ENCODE assay signal across 18 cellular contexts in the genomic region with DNA sequence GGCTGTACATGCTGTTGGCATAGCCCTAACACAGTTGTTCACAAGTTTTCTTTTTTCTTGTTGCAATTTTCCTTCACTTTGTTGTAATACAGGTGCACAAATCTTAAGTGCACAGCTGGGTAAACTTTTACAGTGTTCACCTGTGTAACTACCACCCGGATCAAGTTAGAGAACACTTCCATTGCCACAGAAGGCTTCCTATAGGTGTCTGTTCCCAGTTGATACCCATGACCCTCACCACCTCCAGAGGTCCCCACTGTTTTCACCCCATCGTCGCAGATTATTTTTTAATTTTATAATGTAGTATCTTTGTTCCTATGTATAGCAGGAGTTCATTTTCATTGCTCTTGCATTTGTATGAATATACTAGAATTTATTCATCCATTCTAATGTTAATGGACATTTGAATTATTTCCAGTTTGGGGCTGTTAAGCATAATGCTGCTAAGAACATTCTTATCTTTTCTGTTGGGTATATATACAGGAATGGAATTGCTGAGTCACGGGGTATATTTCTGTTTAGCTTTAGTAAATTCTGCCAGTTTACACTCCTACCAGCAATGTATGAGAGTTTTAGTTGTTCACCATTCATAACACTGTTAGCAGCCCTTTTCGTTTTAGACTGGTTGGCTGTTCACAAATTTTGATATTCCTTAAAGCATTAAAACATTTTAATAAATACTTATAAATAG. TPM values are rescaled to one million over a fixed set of nuclear protein-coding genes. Genes with fewer than 3 reads are reported as not detected.
A peak's percentile ranks its signal among the peaks of the same experiment; 100 is the strongest.
DNase-seq lines count a peak whose midpoint lies in the region; ATAC-seq and TF ChIP-seq lines count a peak whose summit lies in the region.
"Had no signal": no experiment of that assay in that cellular context is flagged by ENCODE, and none has a peak within 500 bp of the region (broad histone marks: within the 10 kb centered on the region; RNA-seq: fewer than 3 reads in every experiment).

No MANE protein-coding gene starts in this region.

- in situ Hi-C loops in astrocyte of the spinal cord (cut with HindIII; ENCODE audit: low sequenced_read_pairs): no loop called here

- peaks cover 5% of the 10 kb centered on the region for H3K4me1 Mint-ChIP-seq in stimulated activated naive CD8-positive, alpha-beta T cell treated with anti-CD3 and anti-CD28 coated beads, Interleukin-15, Interleukin-2, amounts not matched to agents 100 ng/mL and 50 ng/mL, for 24 hours (ENCODE audit: low read depth)
- peaks cover 6% of the 10 kb centered on the region for H3K4me1 Mint-ChIP-seq in stimulated activated naive CD8-positive, alpha-beta T cell treated with anti-CD3 and anti-CD28 coated beads, Interleukin-15, amount 100 ng/mL, for 72 hours
- peaks cover 8% of the 10 kb centered on the region for H3K4me1 Mint-ChIP-seq in stimulated activated memory B cell treated with anti-CD40 and anti-IgM and Interleukin-4, amounts not matched to agents 10 μg/mL and 1 μg/mL and 100 μg/mL, for 72 hours

- no peak for ATAC-seq in stimulated activated naive CD8-positive, alpha-beta T cell treated with anti-CD3 and anti-CD28 coated beads, Interleukin-15, amount 100 ng/mL, for 72 hours
- no peak for ATAC-seq in esophagus mucosa
- ATAC-seq in stimulated activated memory B cell treated with anti-CD40 and anti-IgM and Interleukin-4, amounts not matched to agents 10 μg/mL and 1 μg/mL and 100 μg/mL, for 72 hours: no peak
- ATAC-seq in left ventricle myocardium superior: no peak
- ATAC-seq: GM12878, Right ventricle myocardium inferior had no signal

- intact Hi-C loops in left ventricle myocardium superior (cut with micrococcal nuclease): loop anchor here (5.0 kb wide), 1 partner anchor 248 kb away; no protein-coding TSS in a partner anchor

- H3K4me3 Mint-ChIP-seq in stimulated activated naive CD8-positive, alpha-beta T cell treated with anti-CD3 and anti-CD28 coated beads, Interleukin-15, Interleukin-2, amounts not matched to agents 100 ng/mL and 50 ng/mL, for 24 hours: no peak overlapping the region
- H3K4me3 Mint-ChIP-seq in stimulated activated naive CD8-positive, alpha-beta T cell treated with anti-CD3 and anti-CD28 coated beads, Interleukin-15, amount 100 ng/mL, for 72 hours: no peak overlapping the region
- no peak overlapping the region for H3K4me3 Mint-ChIP-seq in stimulated activated memory B cell treated with anti-CD40 and anti-IgM and Interleukin-4, amounts not matched to agents 10 μg/mL and 1 μg/mL and 100 μg/mL, for 72 hours
- H3K4me3 Mint-ChIP-seq: IgD-negative memory B cell had no signal

- peak overlapping the region; percentile 55 for H3K27ac Mint-ChIP-seq in stimulated activated naive CD8-positive, alpha-beta T cell treated with anti-CD3 and anti-CD28 coated beads, Interleukin-15, Interleukin-2, amounts not matched to agents 100 ng/mL and 50 ng/mL, for 24 hours
- peak overlapping the region in 1 of 2 donors; percentile 59 for H3K27ac Mint-ChIP-seq in stimulated activated naive CD8-positive, alpha-beta T cell treated with anti-CD3 and anti-CD28 coated beads, Interleukin-15, amount 100 ng/mL, for 72 hours
- H3K27ac Mint-ChIP-seq in stimulated activated memory B cell treated with anti-CD40 and anti-IgM and Interleukin-4, amounts not matched to agents 10 μg/mL and 1 μg/mL and 100 μg/mL, for 72 hours: no peak overlapping the region
- H3K27ac Mint-ChIP-seq: IgD-negative memory B cell had no signal

- H3K4me3 ChIP-seq in astrocyte of the spinal cord (ENCODE audit: low read depth, low read length) (no peak overlapping the region), fibroblast of pulmonary artery (replicated peaks; ENCODE audit: low read depth, low read length) (no peak overlapping the region)
- H3K4me3 ChIP-seq: GM12878, HAP-1, PC-9 had no signal

- no peak for DNase-seq in stimulated activated naive CD8-positive, alpha-beta T cell treated with anti-CD3 and anti-CD28 coated beads, Interleukin-15, amount 100 ng/mL, for 72 hours
- DNase-seq in astrocyte of the spinal cord (ENCODE audit: low read depth, low spot score): peak; percentile 12
- peak; percentile 62 for DNase-seq in fibroblast of pulmonary artery (ENCODE audit: low read depth)
- DNase-seq in left ventricle myocardium superior: no peak
- DNase-seq in NCI-H446 treated with DMSO at 0.1 percent for 48 hours (lab: John Stamatoyannopoulos, UW): no peak
- DNase-seq: DMS153; MV-4-11; NCI-H1436; NCI-H526 treated with DMSO at 0.1 percent for 48 hours; NK-92 treated with Interleukin-12 subunit alpha and Interleukin-12 subunit beta, amount 100 ng/mL, for 24 hours; PC-9 had no signal

- no peaks in the 10 kb centered on the region for H3K27me3 Mint-ChIP-seq in stimulated activated naive CD8-positive, alpha-beta T cell treated with anti-CD3 and anti-CD28 coated beads, Interleukin-15, Interleukin-2, amounts not matched to agents 100 ng/mL and 50 ng/mL, for 24 hours
- no peaks in the 10 kb centered on the region for H3K27me3 Mint-ChIP-seq in stimulated activated naive CD8-positive, alpha-beta T cell treated with anti-CD3 and anti-CD28 coated beads, Interleukin-15, amount 100 ng/mL, for 72 hours
- no peaks in the 10 kb centered on the region for H3K27me3 Mint-ChIP-seq in stimulated activated memory B cell treated with anti-CD40 and anti-IgM and Interleukin-4, amounts not matched to agents 10 μg/mL and 1 μg/mL and 100 μg/mL, for 72 hours
- H3K27me3 Mint-ChIP-seq: IgD-negative memory B cell had no signal

- peaks cover 36% of the 10 kb centered on the region for H3K36me3 Mint-ChIP-seq in stimulated activated naive CD8-positive, alpha-beta T cell treated with anti-CD3 and anti-CD28 coated beads, Interleukin-15, Interleukin-2, amounts not matched to agents 100 ng/mL and 50 ng/mL, for 24 hours (ENCODE audit: low read depth)
- H3K36me3 Mint-ChIP-seq in stimulated activated memory B cell treated with anti-CD40 and anti-IgM and Interleukin-4, amounts not matched to agents 10 μg/mL and 1 μg/mL and 100 μg/mL, for 72 hours: peaks cover 18% of the 10 kb centered on the region

- H3K9me3 Mint-ChIP-seq in stimulated activated naive CD8-positive, alpha-beta T cell treated with anti-CD3 and anti-CD28 coated beads, Interleukin-15, Interleukin-2, amounts not matched to agents 100 ng/mL and 50 ng/mL, for 24 hours: no peaks in the 10 kb centered on the region
- H3K9me3 Mint-ChIP-seq in stimulated activated naive CD8-positive, alpha-beta T cell treated with anti-CD3 and anti-CD28 coated beads, Interleukin-15, amount 100 ng/mL, for 72 hours: no peaks in the 10 kb centered on the region
- no peaks in the 10 kb centered on the region for H3K9me3 Mint-ChIP-seq in stimulated activated memory B cell treated with anti-CD40 and anti-IgM and Interleukin-4, amounts not matched to agents 10 μg/mL and 1 μg/mL and 100 μg/mL, for 72 hours
- H3K9me3 Mint-ChIP-seq: IgD-negative memory B cell had no signal

- TF ChIP-seq CTCF in astrocyte of the spinal cord (IDR thresholded peaks at IDR 0.05; ENCODE audit: low read depth, low read length) (no peak), fibroblast of pulmonary artery (IDR thresholded peaks at IDR 0.05; ENCODE audit: low read length, missing control alignments) (no peak)

RNA-seq across cellular contexts. Expression of a gene that starts 16.4 kb away (rescaled TPM):
- total RNA-seq in esophagus mucosa: 7.6 TPM
- 6.6 TPM for total RNA-seq in left ventricle myocardium superior

RNA-seq across cellular contexts. Expression of a gene that starts 16.8 kb away (rescaled TPM):
- total RNA-seq in esophagus mucosa (7.9 TPM), left ventricle myocardium superior (11.1 TPM)

Comparison
In these comparisons a context has a peak if more than half of its experiments do, and no peak if none do; other contexts are left out.
1. DNase-seq: peak in astrocyte of the spinal cord (single experiment) and fibroblast of pulmonary artery (single experiment); none in stimulated activated naive CD8-positive, alpha-beta T cell treated with anti-CD3 and anti-CD28 coated beads, Interleukin-15, amount 100 ng/mL, for 72 hours (0 of 2), left ventricle myocardium superior (single experiment) and NCI-H446 treated with DMSO at 0.1 percent for 48 hours (single experiment).